1 cellular context compared by ENCODE assay signal in genomic region chr12:25241171-25242020, GRCh38.
TF ChIP-seq lines count a peak whose summit lies in the region.

No MANE protein-coding gene starts in this region.

TF ChIP-seq in GM23338, 12 proteins besides CTCF, POLR2A, EP300 and RAD21 (continued from another document):
- TF ChIP-seq ZNF462 (CRISPR knock-in tag; IDR thresholded peaks at IDR 0.05), result no peak
- no peak for TF ChIP-seq CREB1 (CRISPR knock-in tag; IDR thresholded peaks at IDR 0.05; ENCODE audit: low read depth)
- TF ChIP-seq ZNF331 (CRISPR knock-in tag; IDR thresholded peaks at IDR 0.05; ENCODE audit: low read depth), result no peak
- no peak for TF ChIP-seq EZH2 (IDR thresholded peaks at IDR 0.05; ENCODE audit: low read depth, unreplicated experiment)
